In genomic region chr1:171485375-171486047, GRCh38 we compare ENCODE assay signal across 1 cellular context.
TF ChIP-seq lines count a peak whose summit lies in the region.

Gene PRRC2C, plus strand, starts transcription at chr1:171485530. Its CDS starts 26,559 bp downstream, at chr1:171512089.

TF ChIP-seq in HEK293, 187 proteins besides CTCF, POLR2A, EP300 and RAD21 (continued from another document):
- TF ChIP-seq ZBTB49 (tag by site-specific recombination; IDR thresholded peaks at IDR 0.05; ENCODE audit: low read depth) (no peak), ZNF707 (tag by site-specific recombination; IDR thresholded peaks at IDR 0.05) (no peak), ZBTB11 (tag by site-specific recombination; conservative IDR thresholded peaks at IDR 0.05; ENCODE audit: low read depth) (peak; percentile 29; the same call in 1 of the 2 replicates), GFI1B (tag by site-specific recombination; IDR thresholded peaks at IDR 0.05) (no peak), ZNF2 (tag by site-specific recombination; IDR thresholded peaks at IDR 0.05) (peak; percentile 40; the same call in 1 of the 2 replicates), PATZ1 (tag by site-specific recombination; IDR thresholded peaks at IDR 0.05) (peak; percentile 88), ZNF561 (tag by site-specific recombination; IDR thresholded peaks at IDR 0.05; ENCODE audit: borderline replicate concordance) (peak; percentile 43; the same call in 1 of the 2 replicates), PRDM1 (tag by site-specific recombination; IDR thresholded peaks at IDR 0.05) (peak; percentile 15; the same call in 1 of the 2 replicates), GLIS2 (tag by site-specific recombination; IDR thresholded peaks at IDR 0.05) (peak; percentile 94), ZXDB (tag by site-specific recombination; IDR thresholded peaks at IDR 0.05) (peak; percentile 69; the same call in 1 of the 2 replicates), ZNF366 (tag by site-specific recombination; conservative IDR thresholded peaks at IDR 0.05) (peak; percentile 93), ZNF645 (tag by site-specific recombination; IDR thresholded peaks at IDR 0.05) (no peak), ZNF341 (tag by site-specific recombination; IDR thresholded peaks at IDR 0.05; ENCODE audit: low read depth) (peak; percentile 91), ZBTB21 (tag by site-specific recombination; IDR thresholded peaks at IDR 0.05) (peak; percentile 84)
TF ChIP-seq in HEK293: peak in this region for 42.
